ENCODE assay signal across 8 cellular contexts in genomic region chr4:87011340-87012034, GRCh38.
A peak's percentile ranks its signal among the peaks of the same experiment; 100 is the strongest.
DNase-seq lines count a peak whose midpoint lies in the region; ATAC-seq and TF ChIP-seq lines count a peak whose summit lies in the region.

No MANE protein-coding gene starts in this region.

- H3K4me1 Mint-ChIP-seq in CD14-positive monocyte, result peaks cover 79% of the 10 kb centered on the region
- peaks cover 22 to 68% of the 10 kb centered on the region in 2 donors for H3K4me1 Mint-ChIP-seq in effector memory CD8-positive, alpha-beta T cell (ENCODE audit: low read depth in 2 of 2)

- TF ChIP-seq CTCF in CD14-positive monocyte (IDR thresholded peaks at IDR 0.05) (no peak), mammary epithelial cell (conservative IDR thresholded peaks at IDR 0.05 in 1 of 2, IDR thresholded peaks at IDR 0.05 in 1 of 2; ENCODE audit: extremely low read depth in 1 of 2, insufficient read depth in 1 of 2, low read depth in 1 of 2, low read length in 2 of 2) (no peak)

- no peak overlapping the region for H3K4me3 ChIP-seq in mammary epithelial cell (replicated peaks in 1 of 3; ENCODE audit: insufficient read depth in 1 of 3, low read depth in 2 of 3, low read length in 3 of 3)
- H3K4me3 ChIP-seq in muscle layer of colon (ENCODE audit: low read depth in 1 of 2, low read length in 2 of 2), result no peak overlapping the region

- no peak overlapping the region for H3K4me2 ChIP-seq in mammary epithelial cell (ENCODE audit: insufficient read depth, low read depth, low read length)

- ATAC-seq in GM21619 (IDR thresholded peaks at IDR 0.05; ENCODE audit: unreplicated experiment) (no peak), HG03139 (IDR thresholded peaks at IDR 0.05; ENCODE audit: unreplicated experiment) (no peak)
- no peak for ATAC-seq in effector memory CD8-positive, alpha-beta T cell (replicated peaks)

- H2AFZ ChIP-seq in mammary epithelial cell (ENCODE audit: low read depth, low read length), result no peak overlapping the region

- BruUV-seq in mammary epithelial cell (replicated peaks; lab: Mats Ljungman, UMichigan), result no TSS peak

- 66% methylated on average over 5 of the region's 5 CpGs for WGBS in mammary epithelial cell (ENCODE audit: low coverage, missing lambda C conversion rate)

- DNase-seq in CD14-positive monocyte (ENCODE audit: low spot score), result peak; percentile 58
- DNase-seq in LoVo (ENCODE audit: low spot score), result peak; percentile 88
- peak; percentile 80 for DNase-seq in mammary epithelial cell
- no peak for DNase-seq in effector memory CD8-positive, alpha-beta T cell
- DNase-seq in AML-193 (lab: John Stamatoyannopoulos, UW), result no peak

- no peaks in the 10 kb centered on the region for H4K20me1 ChIP-seq in mammary epithelial cell (ENCODE audit: insufficient read depth, low read length)

- peaks cover 89% of the 10 kb centered on the region for H3K79me2 ChIP-seq in mammary epithelial cell (ENCODE audit: insufficient read depth, low read length)

- H3K9ac ChIP-seq in mammary epithelial cell (ENCODE audit: insufficient read depth, low read length) (no peak overlapping the region), muscle layer of colon (ENCODE audit: low read length) (no peak overlapping the region)

- H3K36me3 Mint-ChIP-seq in CD14-positive monocyte, result no peaks in the 10 kb centered on the region
- peaks cover 11% of the 10 kb centered on the region for H3K36me3 Mint-ChIP-seq in effector memory CD8-positive, alpha-beta T cell (ENCODE audit: insufficient read depth)

- no peaks in the 10 kb centered on the region for H3K9me3 Mint-ChIP-seq in CD14-positive monocyte
- no peaks in the 10 kb centered on the region for H3K9me3 Mint-ChIP-seq in effector memory CD8-positive, alpha-beta T cell

- H3K9me3 ChIP-seq in mammary epithelial cell (replicated peaks; ENCODE audit: insufficient read depth, low read length) (no peaks in the 10 kb centered on the region), muscle layer of colon (ENCODE audit: low read length) (no peaks in the 10 kb centered on the region)

- peaks cover 38% of the 10 kb centered on the region for H3K4me1 ChIP-seq in mammary epithelial cell (ENCODE audit: insufficient read depth, low read length)
- H3K4me1 ChIP-seq in muscle layer of colon (ENCODE audit: insufficient read depth, low read length), result peaks cover 62% of the 10 kb centered on the region

- peak overlapping the region; percentile 57 to 82 (median 73) for H3K27ac Mint-ChIP-seq in CD14-positive monocyte
- H3K27ac Mint-ChIP-seq in effector memory CD8-positive, alpha-beta T cell, result no peak overlapping the region

- intact Hi-C loops in CD14-positive monocyte (cut with micrococcal nuclease), result no loop called here
- intact Hi-C loops in mammary epithelial cell (cut with micrococcal nuclease), result no loop called here

- dilution Hi-C loops in mammary epithelial cell (cut with HindIII; ENCODE audit: low sequenced_read_pairs), result loop anchor here (5.0 kb wide), 1 partner anchor 89 kb away; no protein-coding TSS in a partner anchor

- in situ Hi-C loops in mammary epithelial cell (cut with MboI; ENCODE audit: low sequenced_read_pairs in 2 of 2), result no loop called here

- no peaks in the 10 kb centered on the region for H3K36me3 ChIP-seq in mammary epithelial cell (ENCODE audit: insufficient read depth, low read length)
- H3K36me3 ChIP-seq in muscle layer of colon (ENCODE audit: insufficient read depth, low read length), result no peaks in the 10 kb centered on the region

- H3K27me3 ChIP-seq in mammary epithelial cell (ENCODE audit: insufficient read depth, low read length) (no peaks in the 10 kb centered on the region), muscle layer of colon (ENCODE audit: control insufficient read depth in 1 of 2, insufficient read depth in 2 of 2, low read length in 2 of 2) (no peaks in the 10 kb centered on the region)

- H3K27ac ChIP-seq in mammary epithelial cell (ENCODE audit: insufficient read depth, low read depth, low read length) (peak overlapping the region; percentile 38), muscle layer of colon (ENCODE audit: low read depth, low read length) (peak overlapping the region; percentile 17)

- CTCF ChIA-PET in mammary epithelial cell (lab: Charles Lee; ENCODE audit: low non-redundant PET), result interaction anchor here (0.6 kb wide), 1 partner anchor 19 kb away, joined by 3 read pairs; no protein-coding TSS in a partner anchor

- peak overlapping the region in 1 of 2 donors; percentile 63 for H3K4me3 Mint-ChIP-seq in CD14-positive monocyte
- peak overlapping the region in 1 of 2 donors; percentile 12 for H3K4me3 Mint-ChIP-seq in effector memory CD8-positive, alpha-beta T cell

- no peaks in the 10 kb centered on the region for H3K27me3 Mint-ChIP-seq in CD14-positive monocyte (ENCODE audit: low read depth in 3 of 3)
- H3K27me3 Mint-ChIP-seq in effector memory CD8-positive, alpha-beta T cell, result no peaks in the 10 kb centered on the region

Comparison
In these comparisons a context has a peak if more than half of its experiments do, and no peak if none do; other contexts are left out.
1. DNase-seq: peak in CD14-positive monocyte (single experiment), LoVo (single experiment) and mammary epithelial cell (single experiment); none in effector memory CD8-positive, alpha-beta T cell (0 of 3) and AML-193 (0 of 2).
2. H3K27ac Mint-ChIP-seq: peak in CD14-positive monocyte (7 of 7); none in effector memory CD8-positive, alpha-beta T cell (0 of 2).